In genomic region chr7:424961-425793, GRCh38 we compare ENCODE assay signal across 14 cellular contexts.
DNase-seq lines count a peak whose midpoint lies in the region; FAIRE-seq and TF ChIP-seq lines count a peak whose summit lies in the region.
"Had no signal": no experiment of that assay in that cellular context is flagged by ENCODE, and none has a peak within 500 bp of the region (broad histone marks: within the 10 kb centered on the region; RNA-seq: fewer than 3 reads in every experiment).

No MANE protein-coding gene starts in this region.

- H3K4me1 Mint-ChIP-seq in glutamatergic neuron (ENCODE audit: low read depth, unreplicated experiment) = peaks cover 6% of the 10 kb centered on the region
- no peaks in the 10 kb centered on the region for H3K4me1 Mint-ChIP-seq in CD14-positive monocyte
- no peaks in the 10 kb centered on the region for H3K4me1 Mint-ChIP-seq in HFFc6 (ENCODE audit: low read depth)
- H3K4me1 Mint-ChIP-seq: naive B cell had no signal

- no peak for FAIRE-seq in RCC 7860 (lab: Jason Lieb, UNC)

- TF ChIP-seq CTCF in glutamatergic neuron (IDR thresholded peaks at IDR 0.05; ENCODE audit: partially characterized antibody, unreplicated experiment) = no peak
- TF ChIP-seq CTCF in CD14-positive monocyte (IDR thresholded peaks at IDR 0.05) = no peak
- TF ChIP-seq CTCF in HFFc6 (IDR thresholded peaks at IDR 0.05) = no peak

- DNase-seq in AG08396 (ENCODE audit: low spot score) (peak; percentile 57), amygdala (lab: John Stamatoyannopoulos, UW) (peak in 49 of 56 donors; percentile 14 to 85 (median 59)), glutamatergic neuron (no peak), occipital lobe (lab: John Stamatoyannopoulos, UW) (peak; percentile 67), CD14-positive monocyte (ENCODE audit: low spot score) (no peak), HFFc6 (no peak), RCC 7860 (ENCODE audit: low spot score) (no peak), germinal center (ENCODE audit: low spot score) (no peak)
- DNase-seq: activated CD8-positive, alpha-beta memory T cell treated with anti-CD3 and anti-CD28 coated beads for 24 hours; activated effector memory CD4-positive, alpha-beta T cell treated with Interleukin-2 at 50 U/mL for 16 hours; foreskin melanocyte; naive B cell; NCI-H1105; stimulated activated naive CD4-positive, alpha-beta T cell had no signal

- no peak overlapping the region for H3K4me3 Mint-ChIP-seq in glutamatergic neuron (ENCODE audit: unreplicated experiment)
- H3K4me3 Mint-ChIP-seq in CD14-positive monocyte = no peak overlapping the region
- H3K4me3 Mint-ChIP-seq in HFFc6 = no peak overlapping the region
- H3K4me3 Mint-ChIP-seq: naive B cell had no signal

- peaks cover 10% of the 10 kb centered on the region for H3K36me3 Mint-ChIP-seq in glutamatergic neuron (ENCODE audit: unreplicated experiment)
- no peaks in the 10 kb centered on the region for H3K36me3 Mint-ChIP-seq in CD14-positive monocyte
- H3K36me3 Mint-ChIP-seq in HFFc6 (ENCODE audit: low read depth) = no peaks in the 10 kb centered on the region
- H3K36me3 Mint-ChIP-seq: naive B cell had no signal

- H3K27me3 Mint-ChIP-seq in glutamatergic neuron (ENCODE audit: unreplicated experiment) (peaks cover 6% of the 10 kb centered on the region), CD14-positive monocyte (ENCODE audit: low read depth in 3 of 3) (peaks cover 1 to 2% (median 2%) of the 10 kb centered on the region in 3 donors), HFFc6 (ENCODE audit: insufficient read depth) (peaks cover 5% of the 10 kb centered on the region)
- H3K27me3 Mint-ChIP-seq: naive B cell had no signal

- intact Hi-C loops in CD14-positive monocyte (cut with micrococcal nuclease) = no loop called here

- H3K27ac Mint-ChIP-seq in glutamatergic neuron (ENCODE audit: unreplicated experiment) (peak overlapping the region; percentile 33), CD14-positive monocyte (no peak overlapping the region), HFFc6 (no peak overlapping the region)

- H3K9me3 Mint-ChIP-seq in glutamatergic neuron (ENCODE audit: unreplicated experiment) (peaks cover 3% of the 10 kb centered on the region), CD14-positive monocyte (peaks cover 0 to 5% (median 1%) of the 10 kb centered on the region in 7 donors), HFFc6 (peaks cover 7% of the 10 kb centered on the region; the same call in 1 of the 2 replicates)

Comparison
In these comparisons a context has a peak if more than half of its experiments do, and no peak if none do; other contexts are left out.
1. DNase-seq: peak in AG08396 (single experiment), amygdala (49 of 56) and occipital lobe (single experiment); none in glutamatergic neuron (single experiment), CD14-positive monocyte (single experiment), HFFc6 (single experiment), RCC 7860 (single experiment) and germinal center (single experiment).